ENCODE assay signal across 8 cellular contexts in genomic region chr18:12657849-12658829, GRCh38.
A peak's percentile ranks its signal among the peaks of the same experiment; 100 is the strongest.
DNase-seq lines count a peak whose midpoint lies in the region; ATAC-seq and FAIRE-seq lines count a peak whose summit lies in the region.

Gene SPIRE1 (minus strand): TSS chr18:12658107. CDS start chr18:12657866, 241 bp downstream.

- H3K36me3 Mint-ChIP-seq in activated naive CD8-positive, alpha-beta T cell, result no peaks in the 10 kb centered on the region

- peaks cover 12% of the 10 kb centered on the region for H3K4me1 ChIP-seq in BLaER1

- peaks cover 6% of the 10 kb centered on the region; the same call in 1 of the 2 replicates for H3K36me3 ChIP-seq in BLaER1

- no peaks in the 10 kb centered on the region for H3K9me3 Mint-ChIP-seq in activated naive CD8-positive, alpha-beta T cell (ENCODE audit: low read depth)

- intact Hi-C loops in head of caudate nucleus (cut with DNase I), result loop anchor here (5.0 kb wide), 3 partner anchors 44 to 251 kb away; partner anchors contain the start of genes CEP76, PRELID3A and PSMG2

- H3K4me3 Mint-ChIP-seq in activated naive CD8-positive, alpha-beta T cell, result peak within 1 kb of the TSS; percentile 90

- no peak within 1 kb of the TSS for H3K27ac Mint-ChIP-seq in activated naive CD8-positive, alpha-beta T cell

- H3K27me3 ChIP-seq in BLaER1, result peaks cover 57% of the 10 kb centered on the region

- DNase-seq in GM19238 (ENCODE audit: insufficient read length, low spot score) (peak; percentile 44), RKO (ENCODE audit: low spot score) (peak; percentile 75), head of caudate nucleus (peak in 41 of 42 donors; percentile 20 to 88 (median 75)), nucleus accumbens (lab: John Stamatoyannopoulos, UW) (peak in 54 of 56 donors; percentile 13 to 85 (median 62)), urothelium cell line (ENCODE audit: low spot score) (peak; percentile 93)

- ATAC-seq in HG03378 (IDR thresholded peaks at IDR 0.05; ENCODE audit: unreplicated experiment), result peak; percentile 40

- no peak within 1 kb of the TSS for H3K27ac ChIP-seq in BLaER1

- FAIRE-seq in urothelium cell line (lab: Jason Lieb, UNC), result peak; percentile 99

- peaks cover 15% of the 10 kb centered on the region for H3K4me1 Mint-ChIP-seq in activated naive CD8-positive, alpha-beta T cell (ENCODE audit: low read depth)

- H3K27me3 Mint-ChIP-seq in activated naive CD8-positive, alpha-beta T cell, result peaks cover 11% of the 10 kb centered on the region

- peak within 1 kb of the TSS; percentile 80 for H3K4me3 ChIP-seq in BLaER1

- peak within 1 kb of the TSS; percentile 98 for H3K4me2 ChIP-seq in BLaER1

- H4K20me1 ChIP-seq in BLaER1, result peaks cover 43% of the 10 kb centered on the region

- H3K9me3 ChIP-seq in BLaER1, result no peaks in the 10 kb centered on the region

- peak within 1 kb of the TSS; percentile 57 for H3K9ac ChIP-seq in BLaER1
